1 cellular context compared by ENCODE assay signal in the genomic region with DNA sequence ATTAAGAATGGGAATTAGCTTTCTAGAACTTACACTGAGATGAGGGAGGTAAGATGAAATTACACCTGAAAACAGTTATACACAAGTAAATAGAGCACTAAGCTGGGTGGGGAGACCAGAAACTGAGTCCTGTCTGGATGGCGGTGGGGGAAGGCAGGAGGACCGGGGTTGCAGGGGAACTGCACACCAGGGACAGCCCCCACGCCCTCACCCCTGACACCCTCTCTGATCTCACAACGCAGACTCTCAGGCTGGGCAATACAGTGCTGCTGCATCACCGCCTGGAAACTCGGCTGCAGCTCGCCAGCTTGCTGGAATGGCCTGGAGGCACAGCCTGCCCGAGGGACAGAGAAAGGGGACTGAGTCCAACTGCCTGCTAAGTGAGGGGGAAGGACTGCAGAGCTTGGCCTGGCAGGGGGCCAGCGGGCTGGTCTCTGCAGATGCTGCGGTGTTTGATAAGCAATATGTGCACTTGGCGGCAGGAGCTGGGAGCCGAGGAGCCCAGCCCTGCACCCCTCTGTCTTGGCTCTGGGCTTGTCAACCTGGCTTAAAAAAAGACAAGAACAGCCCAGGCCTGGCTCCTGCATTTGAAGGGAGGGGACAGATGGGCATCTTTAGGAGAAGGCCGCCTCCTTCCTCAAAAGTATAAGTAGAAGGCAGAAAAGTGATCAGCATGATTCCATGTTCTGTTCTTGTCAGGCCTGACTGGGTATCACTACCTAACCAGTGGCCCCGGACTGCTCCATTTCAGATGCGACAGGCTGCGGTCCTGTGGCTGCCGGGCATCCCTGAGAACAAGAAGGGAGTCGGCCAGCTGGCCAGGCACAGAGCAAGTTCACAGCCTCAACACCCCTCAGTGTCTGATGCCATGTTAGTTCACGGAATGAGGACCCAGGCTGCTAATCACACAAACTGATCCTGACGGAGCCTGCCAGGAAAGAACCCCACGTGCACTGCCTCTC.
TF ChIP-seq lines count a peak whose summit lies in the region.

No MANE protein-coding gene starts in this region.

TF ChIP-seq in K562, 482 proteins besides CTCF, POLR2A, EP300 and RAD21 (continued from another document and continues in another):
- no peak for TF ChIP-seq ATF2 (CRISPR knock-in tag; IDR thresholded peaks at IDR 0.05)
- TF ChIP-seq MAFG (tag; conservative IDR thresholded peaks at IDR 0.05), result no peak
- no peak for TF ChIP-seq COPS2 (conservative IDR thresholded peaks at IDR 0.05)
- no peak for TF ChIP-seq ZNF764 (CRISPR knock-in tag; IDR thresholded peaks at IDR 0.05; ENCODE audit: low read depth)
- no peak for TF ChIP-seq MAFF (IDR thresholded peaks at IDR 0.05; ENCODE audit: low read length)
- no peak for TF ChIP-seq SMARCC2 (IDR thresholded peaks at IDR 0.05; ENCODE audit: low read depth)
- no peak for TF ChIP-seq SREBF2 (CRISPR knock-in tag; IDR thresholded peaks at IDR 0.05)
- no peak for TF ChIP-seq STAG1 (CRISPR knock-in tag; IDR thresholded peaks at IDR 0.05; ENCODE audit: borderline replicate concordance)
- no peak for TF ChIP-seq PHB2 (IDR thresholded peaks at IDR 0.05; ENCODE audit: low read depth)
- TF ChIP-seq NONO (IDR thresholded peaks at IDR 0.05; ENCODE audit: low read depth in 2 of 2, low read length in 1 of 2), result peak in 1 of 2 experiments; percentile 14; a peak in 1 of 4 replicates
- no peak for TF ChIP-seq NR2C2 (CRISPR knock-in tag; IDR thresholded peaks at IDR 0.05)
- TF ChIP-seq NR2C2 (tag; IDR thresholded peaks at IDR 0.05), result no peak
- no peak for TF ChIP-seq PTTG1 (tag; IDR thresholded peaks at IDR 0.05; ENCODE audit: low read depth)
- no peak for TF ChIP-seq KLF6 (CRISPR knock-in tag; IDR thresholded peaks at IDR 0.05; ENCODE audit: borderline replicate concordance)
- no peak for TF ChIP-seq CBX2 (IDR thresholded peaks at IDR 0.05; ENCODE audit: insufficient read depth, low read length, poor library complexity, severe bottlenecking)
- peak; percentile 93 for TF ChIP-seq CCNT2 (IDR thresholded peaks at IDR 0.05; ENCODE audit: borderline replicate concordance, extremely low read depth, insufficient read length, low read depth, low read length)
- TF ChIP-seq ZFP91 (CRISPR knock-in tag; IDR thresholded peaks at IDR 0.05), result no peak
- TF ChIP-seq ASH1L (IDR thresholded peaks at IDR 0.05; ENCODE audit: borderline replicate concordance, low read depth, partially characterized antibody), result no peak
- TF ChIP-seq ZNF212 (CRISPR knock-in tag; IDR thresholded peaks at IDR 0.05), result no peak
- no peak for TF ChIP-seq RFX7 (CRISPR knock-in tag; IDR thresholded peaks at IDR 0.05)
- TF ChIP-seq CBX3 (IDR thresholded peaks at IDR 0.05; ENCODE audit: borderline replicate concordance in 1 of 2, low read length in 2 of 2), result 0 out of 3 replicates have a peak, but pooled peaks of 1 of the 2 experiments have one; percentile 60
- TF ChIP-seq CEBPB (tag; IDR thresholded peaks at IDR 0.05), result no peak
- no peak for TF ChIP-seq HNRNPK (IDR thresholded peaks at IDR 0.05; ENCODE audit: low read depth, low read length, poor library complexity, severe bottlenecking)
- TF ChIP-seq E2F8 (IDR thresholded peaks at IDR 0.05; ENCODE audit: low read depth, partially characterized antibody), result no peak
- peak in 1 of 2 experiments; percentile 29; a peak in 1 of 4 replicates for TF ChIP-seq MAZ (CRISPR knock-in tag; conservative IDR thresholded peaks at IDR 0.05 in 1 of 2, IDR thresholded peaks at IDR 0.05 in 1 of 2)
- no peak for TF ChIP-seq TEAD1 (CRISPR knock-in tag; IDR thresholded peaks at IDR 0.05)
- TF ChIP-seq CEBPG (CRISPR knock-in tag; IDR thresholded peaks at IDR 0.05), result no peak
- TF ChIP-seq CEBPG (tag; conservative IDR thresholded peaks at IDR 0.05 in 1 of 2, IDR thresholded peaks at IDR 0.05 in 1 of 2), result no peak
- no peak for TF ChIP-seq DACH1 (IDR thresholded peaks at IDR 0.05; ENCODE audit: partially characterized antibody)
- peak; percentile 86 for TF ChIP-seq CBFA2T2 (conservative IDR thresholded peaks at IDR 0.05)
- TF ChIP-seq SUPT5H (IDR thresholded peaks at IDR 0.05), result no peak
- TF ChIP-seq HNRNPLL (IDR thresholded peaks at IDR 0.05; ENCODE audit: low read depth, low read length, poor library complexity, severe bottlenecking), result peak; percentile 55
- TF ChIP-seq FOXJ2 (tag; IDR thresholded peaks at IDR 0.05), result no peak
- TF ChIP-seq ZNF384 (IDR thresholded peaks at IDR 0.05; ENCODE audit: low read depth, low read length), result no peak
- no peak for TF ChIP-seq TGIF2 (CRISPR knock-in tag; IDR thresholded peaks at IDR 0.05)
- no peak for TF ChIP-seq PRMT5 (CRISPR knock-in tag; IDR thresholded peaks at IDR 0.05)
- no peak for TF ChIP-seq PHF20 (IDR thresholded peaks at IDR 0.05; ENCODE audit: partially characterized antibody)
- TF ChIP-seq ZNF347 (CRISPR knock-in tag; IDR thresholded peaks at IDR 0.05; ENCODE audit: low read depth), result no peak
- TF ChIP-seq POLR2AphosphoS2 (IDR thresholded peaks at IDR 0.05; ENCODE audit: low read length), result no peak
- no peak for TF ChIP-seq GABPA (tag; conservative IDR thresholded peaks at IDR 0.05; ENCODE audit: low read depth)
- no peak for TF ChIP-seq KAT2B (IDR thresholded peaks at IDR 0.05; ENCODE audit: low read depth, low read length)
- TF ChIP-seq KDM1A (IDR thresholded peaks at IDR 0.05), result peak; percentile 78 to 87
- TF ChIP-seq ZNF263 (CRISPR knock-in tag; IDR thresholded peaks at IDR 0.05; ENCODE audit: borderline replicate concordance), result no peak
- no peak for TF ChIP-seq ZNF253 (CRISPR knock-in tag; conservative IDR thresholded peaks at IDR 0.05)
- TF ChIP-seq, protein P1, sequence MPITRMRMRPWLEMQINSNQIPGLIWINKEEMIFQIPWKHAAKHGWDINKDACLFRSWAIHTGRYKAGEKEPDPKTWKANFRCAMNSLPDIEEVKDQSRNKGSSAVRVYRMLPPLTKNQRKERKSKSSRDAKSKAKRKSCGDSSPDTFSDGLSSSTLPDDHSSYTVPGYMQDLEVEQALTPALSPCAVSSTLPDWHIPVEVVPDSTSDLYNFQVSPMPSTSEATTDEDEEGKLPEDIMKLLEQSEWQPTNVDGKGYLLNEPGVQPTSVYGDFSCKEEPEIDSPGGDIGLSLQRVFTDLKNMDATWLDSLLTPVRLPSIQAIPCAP (CRISPR knock-in tag; IDR thresholded peaks at IDR 0.05; ENCODE audit: borderline replicate concordance), result no peak
- no peak for TF ChIP-seq MXI1 (IDR thresholded peaks at IDR 0.05; ENCODE audit: low read depth, low read length)
- no peak for TF ChIP-seq SAP30 (IDR thresholded peaks at IDR 0.05; ENCODE audit: borderline replicate concordance, insufficient read depth, low read depth, low read length, poor library complexity, severe bottlenecking)
- no peak for TF ChIP-seq PYGO2 (tag; IDR thresholded peaks at IDR 0.05)
- TF ChIP-seq BDP1 (IDR thresholded peaks at IDR 0.05; ENCODE audit: insufficient read depth, insufficient read length), result no peak
- no peak for TF ChIP-seq ZNF324 (CRISPR knock-in tag; IDR thresholded peaks at IDR 0.05)
- TF ChIP-seq, protein P2, sequence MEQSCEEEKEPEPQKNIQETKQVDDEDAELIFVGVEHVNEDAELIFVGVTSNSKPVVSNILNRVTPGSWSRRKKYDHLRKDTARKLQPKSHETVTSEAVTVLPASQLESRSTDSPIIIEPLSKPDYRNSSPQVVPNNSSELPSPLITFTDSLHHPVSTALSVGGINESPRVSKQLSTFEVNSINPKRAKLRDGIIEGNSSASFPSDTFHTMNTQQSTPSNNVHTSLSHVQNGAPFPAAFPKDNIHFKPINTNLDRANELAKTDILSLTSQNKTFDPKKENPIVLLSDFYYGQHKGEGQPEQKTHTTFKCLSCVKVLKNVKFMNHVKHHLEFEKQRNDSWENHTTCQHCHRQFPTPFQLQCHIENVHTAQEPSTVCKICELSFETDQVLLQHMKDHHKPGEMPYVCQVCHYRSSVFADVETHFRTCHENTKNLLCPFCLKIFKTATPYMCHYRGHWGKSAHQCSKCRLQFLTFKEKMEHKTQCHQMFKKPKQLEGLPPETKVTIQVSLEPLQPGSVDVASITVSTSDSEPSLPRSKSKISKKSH (CRISPR knock-in tag; IDR thresholded peaks at IDR 0.05), result no peak
- no peak for TF ChIP-seq ZBTB17 (CRISPR knock-in tag; IDR thresholded peaks at IDR 0.05)
- no peak for TF ChIP-seq GABPB2 (CRISPR knock-in tag; conservative IDR thresholded peaks at IDR 0.05)
- no peak for TF ChIP-seq SRSF9 (IDR thresholded peaks at IDR 0.05; ENCODE audit: borderline replicate concordance, low read depth, low read length)
- TF ChIP-seq ZNF436 (CRISPR knock-in tag; IDR thresholded peaks at IDR 0.05), result no peak
- no peak for TF ChIP-seq ZNF699 (CRISPR knock-in tag; IDR thresholded peaks at IDR 0.05; ENCODE audit: insufficient replicate concordance)
- TF ChIP-seq NR3C1 (CRISPR knock-in tag; IDR thresholded peaks at IDR 0.05), result no peak
- TF ChIP-seq NRF1 (conservative IDR thresholded peaks at IDR 0.05 in 1 of 2, IDR thresholded peaks at IDR 0.05 in 1 of 2), result 0 out of 4 replicates have a peak, but pooled peaks of 1 of the 2 experiments have one; percentile 15
- TF ChIP-seq MBD1 (CRISPR knock-in tag; IDR thresholded peaks at IDR 0.05), result no peak
- no peak for TF ChIP-seq E4F1 (CRISPR knock-in tag; IDR thresholded peaks at IDR 0.05; ENCODE audit: borderline replicate concordance)
